Comparison of ENCODE assay signal across 16 cellular contexts in genomic region chr14:103128631-103129300, GRCh38. TPM values are rescaled to one million over a fixed set of nuclear protein-coding genes. Genes with fewer than 3 reads are reported as not detected.
A peak's percentile ranks its signal among the peaks of the same experiment; 100 is the strongest.
DNase-seq lines count a peak whose midpoint lies in the region; ATAC-seq and TF ChIP-seq lines count a peak whose summit lies in the region.
"Had no signal": no experiment of that assay in that cellular context is flagged by ENCODE, and none has a peak within 500 bp of the region (broad histone marks: within the 10 kb centered on the region; RNA-seq: fewer than 3 reads in every experiment).

No MANE protein-coding gene starts in this region.

- no peaks in the 10 kb centered on the region for H3K79me2 ChIP-seq in trophoblast cell (ENCODE audit: control insufficient read depth, insufficient read depth, low read length, poor library complexity)

- H4K8ac ChIP-seq in trophoblast cell (ENCODE audit: low read depth, low read length), result no peak overlapping the region

- peak overlapping the region; percentile 24 for H3K4me3 Mint-ChIP-seq in Calu3 (ENCODE audit: low read depth, unreplicated experiment)
- no peak overlapping the region for H3K4me3 Mint-ChIP-seq in activated T-helper 2 cell treated with anti-CD3 and anti-CD28 coated beads, Interferon-gamma antibody, Interleukin-2, Interleukin-4, amounts not matched to agents 10 μg/mL and 5 μg/mL and 100 μg/mL, durations not matched to agents 14 hours and 24 hours and 36 hours (ENCODE audit: low read depth)
- H3K4me3 Mint-ChIP-seq: CD8-positive, alpha-beta T cell; endodermal cell; GM23338 had no signal

- H3K9ac ChIP-seq in trophoblast cell (ENCODE audit: low read length), result no peak overlapping the region

- peak overlapping the region; percentile 43 for H2AK5ac ChIP-seq in trophoblast cell (ENCODE audit: low read length)

- H3K14ac ChIP-seq in trophoblast cell (ENCODE audit: low read length), result no peak overlapping the region

- H3K23ac ChIP-seq in trophoblast cell (ENCODE audit: low read length), result no peak overlapping the region

- no peaks in the 10 kb centered on the region for H3K9me3 Mint-ChIP-seq in Calu3 (ENCODE audit: low read depth, unreplicated experiment)
- no peaks in the 10 kb centered on the region for H3K9me3 Mint-ChIP-seq in activated T-helper 2 cell treated with anti-CD3 and anti-CD28 coated beads, Interferon-gamma antibody, Interleukin-2, Interleukin-4, amounts not matched to agents 10 μg/mL and 5 μg/mL and 100 μg/mL, durations not matched to agents 14 hours and 24 hours and 36 hours
- H3K9me3 Mint-ChIP-seq in activated naive CD4-positive, alpha-beta T cell treated with anti-CD3 and anti-CD28 coated beads, Interleukin-2, amount 50 U/mL, for 72 hours, result no peaks in the 10 kb centered on the region
- H3K9me3 Mint-ChIP-seq: CD8-positive, alpha-beta T cell; endodermal cell; GM23338 had no signal

- H3K4me3 ChIP-seq in esophagus (ENCODE audit: low read depth in 1 of 2, low read length in 2 of 2), result peak overlapping the region in 1 of 2 donors; percentile 28
- H3K4me3 ChIP-seq in trophoblast cell (ENCODE audit: low read depth, low read length), result no peak overlapping the region
- H3K4me3 ChIP-seq: ascending aorta, GM23338, smooth muscle cell had no signal

- no peak overlapping the region for H2BK12ac ChIP-seq in trophoblast cell (ENCODE audit: low read length)

- no peak overlapping the region for H3K4ac ChIP-seq in trophoblast cell (ENCODE audit: low read depth, low read length)

- H2AFZ ChIP-seq in trophoblast cell (ENCODE audit: insufficient read depth, low read length, poor library complexity), result no peak overlapping the region
- H2AFZ ChIP-seq: GM23338 had no signal

- H4K91ac ChIP-seq in trophoblast cell (ENCODE audit: low read depth, low read length), result no peak overlapping the region

- H3K36me3 ChIP-seq in esophagus (ENCODE audit: control insufficient read depth in 2 of 2, insufficient read depth in 2 of 2, low read length in 1 of 2) (peaks cover 0 to 28% of the 10 kb centered on the region in 2 donors), trophoblast cell (ENCODE audit: control insufficient read depth in 1 of 2, insufficient read depth in 2 of 2, low read length in 2 of 2) (peaks cover 2 to 7% of the 10 kb centered on the region in 2 experiments)

- H3K27me3 ChIP-seq in esophagus (ENCODE audit: control insufficient read depth in 1 of 2, insufficient read depth in 2 of 2, low read length in 2 of 2) (no peaks in the 10 kb centered on the region), trophoblast cell (ENCODE audit: insufficient read depth, low read length) (peaks cover 7% of the 10 kb centered on the region)
- H3K27me3 ChIP-seq: ascending aorta had no signal

- H3K4me1 ChIP-seq in esophagus (ENCODE audit: control insufficient read depth in 2 of 2, insufficient read depth in 2 of 2, low read length in 1 of 2), result peaks cover 24 to 53% of the 10 kb centered on the region in 2 donors
- H3K4me1 ChIP-seq in trophoblast cell (ENCODE audit: control insufficient read depth in 1 of 2, insufficient read depth in 2 of 2, low read length in 2 of 2), result peaks cover 23 to 38% of the 10 kb centered on the region in 2 experiments

- H3K27me3 Mint-ChIP-seq in Calu3 (ENCODE audit: unreplicated experiment), result no peaks in the 10 kb centered on the region
- H3K27me3 Mint-ChIP-seq in activated T-helper 2 cell treated with anti-CD3 and anti-CD28 coated beads, Interferon-gamma antibody, Interleukin-2, Interleukin-4, amounts not matched to agents 10 μg/mL and 5 μg/mL and 100 μg/mL, durations not matched to agents 14 hours and 24 hours and 36 hours (ENCODE audit: low read depth), result peaks cover 8% of the 10 kb centered on the region

- peak overlapping the region; percentile 29 for H3K27ac Mint-ChIP-seq in Calu3 (ENCODE audit: unreplicated experiment)
- no peak overlapping the region for H3K27ac Mint-ChIP-seq in activated T-helper 2 cell treated with anti-CD3 and anti-CD28 coated beads, Interferon-gamma antibody, Interleukin-2, Interleukin-4, amounts not matched to agents 10 μg/mL and 5 μg/mL and 100 μg/mL, durations not matched to agents 14 hours and 24 hours and 36 hours
- no peak overlapping the region for H3K27ac Mint-ChIP-seq in activated naive CD4-positive, alpha-beta T cell treated with anti-CD3 and anti-CD28 coated beads, Interleukin-2, amount 50 U/mL, for 72 hours
- H3K27ac Mint-ChIP-seq: CD8-positive, alpha-beta T cell; endodermal cell; GM23338 had no signal

- H3K27ac ChIP-seq in esophagus (ENCODE audit: low read depth in 2 of 2, low read length in 1 of 2) (peak overlapping the region; percentile 20 to 89), trophoblast cell (ENCODE audit: low read depth, low read length) (no peak overlapping the region)
- H3K27ac ChIP-seq: ascending aorta had no signal

- H3K4me2 ChIP-seq in trophoblast cell (ENCODE audit: low read length), result no peak overlapping the region
- H3K4me2 ChIP-seq: GM23338, smooth muscle cell had no signal

- 45 to 48% methylated on average over 13 of the region's 13 CpGs for WGBS in esophagus, 2 donors
- no CpG with 5 or more reads among the region's 13 CpGs for WGBS in trophoblast cell (ENCODE audit: extremely low coverage, insufficient coverage, insufficient read length)

- H2BK120ac ChIP-seq in trophoblast cell (ENCODE audit: insufficient read depth, low read length, poor library complexity), result peak overlapping the region; percentile 12

- peaks cover 51% of the 10 kb centered on the region for H3K36me3 Mint-ChIP-seq in Calu3 (ENCODE audit: insufficient read depth, unreplicated experiment)
- no peaks in the 10 kb centered on the region for H3K36me3 Mint-ChIP-seq in activated T-helper 2 cell treated with anti-CD3 and anti-CD28 coated beads, Interferon-gamma antibody, Interleukin-2, Interleukin-4, amounts not matched to agents 10 μg/mL and 5 μg/mL and 100 μg/mL, durations not matched to agents 14 hours and 24 hours and 36 hours (ENCODE audit: low read depth)
- no peaks in the 10 kb centered on the region for H3K36me3 Mint-ChIP-seq in activated naive CD4-positive, alpha-beta T cell treated with anti-CD3 and anti-CD28 coated beads, Interleukin-2, amount 50 U/mL, for 72 hours
- H3K36me3 Mint-ChIP-seq: CD8-positive, alpha-beta T cell had no signal

- ATAC-seq in activated naive CD4-positive, alpha-beta T cell treated with anti-CD3 and anti-CD28 coated beads, Interleukin-2, amount 50 U/mL, for 72 hours, result no peak
- no peak for ATAC-seq in GM18511 (IDR thresholded peaks at IDR 0.05; ENCODE audit: unreplicated experiment)
- ATAC-seq: CD8-positive, alpha-beta T cell; GM23338 had no signal

- H4K12ac ChIP-seq in trophoblast cell (ENCODE audit: low read depth, low read length), result no peak overlapping the region

- peaks cover 1% of the 10 kb centered on the region for H3K79me1 ChIP-seq in trophoblast cell (ENCODE audit: low read length)

- no peak overlapping the region for H2BK5ac ChIP-seq in trophoblast cell (ENCODE audit: low read depth, low read length, poor library complexity)

- TF ChIP-seq CTCF in Calu3 (IDR thresholded peaks at IDR 0.05; ENCODE audit: unreplicated experiment), result no peak

- H3K9me3 ChIP-seq in esophagus (ENCODE audit: control insufficient read depth in 2 of 2, insufficient read depth in 1 of 2, low read depth in 1 of 2, low read length in 1 of 2) (no peaks in the 10 kb centered on the region), trophoblast cell (ENCODE audit: insufficient read depth, low read depth, low read length) (peaks cover 3% of the 10 kb centered on the region)
- H3K9me3 ChIP-seq: ascending aorta had no signal

- CTCF ChIA-PET in Calu3 (lab: Charles Lee), result interaction anchor here (0.5 to 1.9 kb wide), 3 partner anchors 24 to 35 kb away, joined by 3 to 6 read pairs (median 4); partner anchors contain the start of gene EXOC3L4

- BruUV-seq in Calu3 (replicated peaks; lab: Mats Ljungman, UMichigan), result no TSS peak

- H3K4me1 Mint-ChIP-seq in Calu3 (ENCODE audit: low read depth, unreplicated experiment), result peaks cover 40% of the 10 kb centered on the region
- H3K4me1 Mint-ChIP-seq in activated T-helper 2 cell treated with anti-CD3 and anti-CD28 coated beads, Interferon-gamma antibody, Interleukin-2, Interleukin-4, amounts not matched to agents 10 μg/mL and 5 μg/mL and 100 μg/mL, durations not matched to agents 14 hours and 24 hours and 36 hours (ENCODE audit: low read depth), result no peaks in the 10 kb centered on the region

- H3K18ac ChIP-seq in trophoblast cell (ENCODE audit: low read length), result no peak overlapping the region

- intact Hi-C loops in Calu3 (cut with micrococcal nuclease; ENCODE audit: unreplicated experiment), result no loop called here
- intact Hi-C loops in activated T-helper 2 cell treated with anti-CD3 and anti-CD28 coated beads, Interferon-gamma antibody, Interleukin-2, Interleukin-4, amounts not matched to agents 10 μg/mL and 5 μg/mL and 100 μg/mL, durations not matched to agents 14 hours and 24 hours and 36 hours (cut with micrococcal nuclease), result no loop called here

- DNase-seq in Calu3 (peak; percentile 54), NCI-H1092 treated with DMSO at 0.1 percent for 48 hours (lab: John Stamatoyannopoulos, UW) (peak; percentile 36), trophoblast cell (peak; percentile 34 to 56), NCI-H345 (lab: John Stamatoyannopoulos, UW) (no peak)
- DNase-seq in activated T-helper 2 cell treated with anti-CD3 and anti-CD28 coated beads, Interferon-gamma antibody, Interleukin-2, Interleukin-4, amounts not matched to agents 10 μg/mL and 5 μg/mL and 100 μg/mL, durations not matched to agents 14 hours and 24 hours and 36 hours (ENCODE audit: low spot score), result no peak
- no peak for DNase-seq in activated naive CD4-positive, alpha-beta T cell treated with anti-CD3 and anti-CD28 coated beads, Interleukin-2, amount 50 U/mL, for 72 hours (ENCODE audit: low spot score in 2 of 2)
- DNase-seq: activated CD8-positive, alpha-beta memory T cell treated with anti-CD3 and anti-CD28 coated beads, Interleukin-2, amount 50 U/mL, for 48 hours; CD8-positive, alpha-beta T cell; endodermal cell; Karpas-422; RPMI8226 had no signal

RNA-seq across cellular contexts. Expression of gene TNFAIP2, which starts 5.5 kb away (rescaled TPM):
- 113 and 195 TPM in 2 replicates for total RNA-seq in Calu3 (2022)
- polyA plus RNA-seq in esophagus, result 100 to 1,000 TPM in 1 of 2 donors, 10 to 100 TPM in 1; 93.7 to 219 TPM
- polyA plus RNA-seq in trophoblast cell (2013), result 185 and 205 TPM in 2 replicates
- 0.64 and 1.0 TPM in 2 replicates for total RNA-seq in activated T-helper 2 cell treated with anti-CD3 and anti-CD28 coated beads, Interferon-gamma antibody, Interleukin-2, Interleukin-4, amounts not matched to agents 10 μg/mL and 5 μg/mL and 100 μg/mL, durations not matched to agents 14 hours and 24 hours and 36 hours
- 1 to 10 TPM in 1 of 2 donors, under 1 TPM in 1; 0.80 to 2.1 TPM for total RNA-seq in activated naive CD4-positive, alpha-beta T cell treated with anti-CD3 and anti-CD28 coated beads, Interleukin-2, amount 50 U/mL, for 72 hours

RNA-seq across cellular contexts. Expression of gene EXOC3L4, which starts 34.2 kb away (rescaled TPM):
- 10.9 and 13.5 TPM in 2 replicates for total RNA-seq in Calu3 (2022)
- polyA plus RNA-seq in esophagus, result under 1 TPM; 0.52 to 0.67 TPM
- 0.11 and 0.22 TPM in 2 replicates for polyA plus RNA-seq in trophoblast cell (2013)
- total RNA-seq in activated T-helper 2 cell treated with anti-CD3 and anti-CD28 coated beads, Interferon-gamma antibody, Interleukin-2, Interleukin-4, amounts not matched to agents 10 μg/mL and 5 μg/mL and 100 μg/mL, durations not matched to agents 14 hours and 24 hours and 36 hours, result not detected in 2 replicates
- not detected for total RNA-seq in activated naive CD4-positive, alpha-beta T cell treated with anti-CD3 and anti-CD28 coated beads, Interleukin-2, amount 50 U/mL, for 72 hours
- total RNA-seq: ascending aorta; CD8-positive, alpha-beta T cell; GM23338; smooth muscle cell had no signal
- polyA plus RNA-seq: GM23338, smooth muscle cell had no signal

RNA-seq across cellular contexts. Expression of gene LBHD2, which starts 44.8 kb away (rescaled TPM):
- total RNA-seq in Calu3 (2022), result not detected in 2 replicates
- not detected for polyA plus RNA-seq in esophagus
- polyA plus RNA-seq in trophoblast cell (2013), result 0.30 and 0.39 TPM in 2 replicates
- not detected in 2 replicates for total RNA-seq in activated T-helper 2 cell treated with anti-CD3 and anti-CD28 coated beads, Interferon-gamma antibody, Interleukin-2, Interleukin-4, amounts not matched to agents 10 μg/mL and 5 μg/mL and 100 μg/mL, durations not matched to agents 14 hours and 24 hours and 36 hours
- total RNA-seq in activated naive CD4-positive, alpha-beta T cell treated with anti-CD3 and anti-CD28 coated beads, Interleukin-2, amount 50 U/mL, for 72 hours, result not detected
- total RNA-seq: ascending aorta; CD8-positive, alpha-beta T cell; endodermal cell; GM23338; smooth muscle cell had no signal
- polyA plus RNA-seq: GM23338, smooth muscle cell had no signal

Comparison
In these comparisons a context has a peak if more than half of its experiments do, and no peak if none do; other contexts are left out.
1. DNase-seq: peak in Calu3 (single experiment), NCI-H1092 treated with DMSO at 0.1 percent for 48 hours (single experiment) and trophoblast cell (2 of 2); none in activated T-helper 2 cell treated with anti-CD3 and anti-CD28 coated beads, Interferon-gamma antibody, Interleukin-2, Interleukin-4, amounts not matched to agents 10 μg/mL and 5 μg/mL and 100 μg/mL, durations not matched to agents 14 hours and 24 hours and 36 hours (single experiment), activated naive CD4-positive, alpha-beta T cell treated with anti-CD3 and anti-CD28 coated beads, Interleukin-2, amount 50 U/mL, for 72 hours (0 of 2) and NCI-H345 (single experiment).
2. RNA of gene TNFAIP2, which starts 5.5 kb away (total RNA-seq): 113 to 195 TPM in Calu3; 0.80 to 2.1 TPM in activated naive CD4-positive, alpha-beta T cell treated with anti-CD3 and anti-CD28 coated beads, Interleukin-2, amount 50 U/mL, for 72 hours and 0.64 to 1.0 TPM in activated T-helper 2 cell treated with anti-CD3 and anti-CD28 coated beads, Interferon-gamma antibody, Interleukin-2, Interleukin-4, amounts not matched to agents 10 μg/mL and 5 μg/mL and 100 μg/mL, durations not matched to agents 14 hours and 24 hours and 36 hours; every median in the first group is over 10 times any median in the second.
3. RNA of gene EXOC3L4, which starts 34.2 kb away (total RNA-seq): 10.9 to 13.5 TPM in Calu3; not detected in activated T-helper 2 cell treated with anti-CD3 and anti-CD28 coated beads, Interferon-gamma antibody, Interleukin-2, Interleukin-4, amounts not matched to agents 10 μg/mL and 5 μg/mL and 100 μg/mL, durations not matched to agents 14 hours and 24 hours and 36 hours and not detected in activated naive CD4-positive, alpha-beta T cell treated with anti-CD3 and anti-CD28 coated beads, Interleukin-2, amount 50 U/mL, for 72 hours; every median in the first group is over 10 times any median in the second.